ENCODE assay signal across 8 cellular contexts in the genomic region with DNA sequence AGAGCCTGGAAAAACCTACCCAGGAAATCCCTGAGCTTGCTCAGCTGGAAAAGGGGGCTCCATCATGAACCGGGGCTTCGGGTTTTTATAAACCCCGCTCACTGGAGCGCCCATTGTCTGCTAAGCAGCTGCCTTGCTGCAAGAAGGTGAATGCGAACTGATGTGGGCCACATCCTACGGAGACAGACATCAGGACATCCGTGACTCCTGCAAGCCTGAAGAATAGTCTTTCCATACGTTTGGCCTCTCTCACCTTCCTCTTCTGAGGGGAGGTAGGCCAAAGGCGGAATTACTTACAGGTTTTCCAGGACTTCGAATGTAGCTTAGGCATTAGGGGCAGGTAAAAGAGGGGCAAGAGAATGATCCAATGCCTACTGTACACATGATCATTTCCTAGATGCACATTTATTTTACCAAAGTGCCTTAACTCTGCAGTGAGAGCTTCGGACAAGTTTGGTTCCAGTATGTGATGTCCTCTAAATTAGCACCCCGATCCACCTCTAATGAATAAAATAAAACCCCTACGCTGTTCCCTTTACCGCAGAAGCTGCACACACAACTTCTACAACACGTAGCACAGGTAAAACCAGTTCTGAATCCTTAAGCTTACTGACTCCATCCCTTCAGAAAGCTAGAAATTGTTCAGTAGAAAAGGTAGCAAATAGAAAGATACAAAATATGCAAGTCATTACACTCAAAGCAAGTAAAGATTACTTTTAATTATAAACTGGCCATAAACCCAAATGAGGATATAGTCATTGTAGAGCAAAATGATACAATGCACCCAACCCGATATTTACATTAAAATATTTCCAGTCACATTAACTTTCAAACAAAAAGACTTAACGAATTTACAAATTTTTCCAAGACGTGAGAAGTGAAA. TPM values are rescaled to one million over a fixed set of nuclear protein-coding genes. Genes with fewer than 3 reads are reported as not detected.
DNase-seq lines count a peak whose midpoint lies in the region; ATAC-seq and TF ChIP-seq lines count a peak whose summit lies in the region.

No MANE protein-coding gene starts in this region.

- no peaks in the 10 kb centered on the region for H3K27me3 ChIP-seq in kidney epithelial cell (ENCODE audit: control insufficient read depth, insufficient read depth, low read length)

- peaks cover 22% of the 10 kb centered on the region for H3K4me1 Mint-ChIP-seq in activated T-cell treated with anti-CD3 and anti-CD28 coated beads, Interleukin-2, amount 50 U/mL, for 72 hours (ENCODE audit: low read depth)
- H3K4me1 Mint-ChIP-seq in activated T-helper 17 cell treated with anti-CD3 and anti-CD28 coated beads, Interleukin-2, amount 50 U/mL, for 72 hours = peaks cover 4% of the 10 kb centered on the region

- H3K36me3 Mint-ChIP-seq in activated T-cell treated with anti-CD3 and anti-CD28 coated beads, Interleukin-2, amount 50 U/mL, for 72 hours (ENCODE audit: insufficient read depth in 2 of 2) = peaks cover 0 to 3% of the 10 kb centered on the region in 2 donors
- H3K36me3 Mint-ChIP-seq in activated T-helper 17 cell treated with anti-CD3 and anti-CD28 coated beads, Interleukin-2, amount 50 U/mL, for 72 hours (ENCODE audit: low read depth) = peaks cover 55% of the 10 kb centered on the region

- no peak overlapping the region for H3K27ac Mint-ChIP-seq in activated T-cell treated with anti-CD3 and anti-CD28 coated beads, Interleukin-2, amount 50 U/mL, for 72 hours
- H3K27ac Mint-ChIP-seq in activated T-helper 17 cell treated with anti-CD3 and anti-CD28 coated beads, Interleukin-2, amount 50 U/mL, for 72 hours = no peak overlapping the region

- H3K4me3 Mint-ChIP-seq in activated T-cell treated with anti-CD3 and anti-CD28 coated beads, Interleukin-2, amount 50 U/mL, for 72 hours = peak overlapping the region; percentile 78 to 86
- H3K4me3 Mint-ChIP-seq in activated T-helper 17 cell treated with anti-CD3 and anti-CD28 coated beads, Interleukin-2, amount 50 U/mL, for 72 hours = peak overlapping the region; percentile 69

- DNase-seq in activated T-cell treated with anti-CD3 and anti-CD28 coated beads, Interleukin-2, amount 50 U/mL, for 72 hours = no peak
- no peak for DNase-seq in activated T-cell treated with anti-CD3 and anti-CD28 coated beads, Interleukin-2, amount 50 U/mL, for 48 hours
- DNase-seq in kidney epithelial cell (ENCODE audit: low read depth) (no peak), superior temporal gyrus (ENCODE audit: extremely low spot score) (peak; percentile 66), NCI-H82 treated with DMSO at 0.1 percent for 48 hours (lab: John Stamatoyannopoulos, UW; ENCODE audit: unreplicated experiment) (no peak), kidney tubule cell (ENCODE audit: low spot score) (no peak)

- ATAC-seq in activated T-cell treated with anti-CD3 and anti-CD28 coated beads, Interleukin-2, amount 50 U/mL, for 72 hours (replicated peaks in 1 of 2) = no peak
- no peak for ATAC-seq in activated T-helper 17 cell treated with anti-CD3 and anti-CD28 coated beads, Interleukin-2, amount 50 U/mL, for 72 hours (replicated peaks)
- no peak for ATAC-seq in HG02970 (IDR thresholded peaks at IDR 0.05; ENCODE audit: low FRiP score, unreplicated experiment)

- H3K4me3 ChIP-seq in kidney epithelial cell (ENCODE audit: low read depth, low read length) = peak overlapping the region; percentile 57

- H3K9me3 Mint-ChIP-seq in activated T-cell treated with anti-CD3 and anti-CD28 coated beads, Interleukin-2, amount 50 U/mL, for 72 hours = no peaks in the 10 kb centered on the region
- no peaks in the 10 kb centered on the region for H3K9me3 Mint-ChIP-seq in activated T-helper 17 cell treated with anti-CD3 and anti-CD28 coated beads, Interleukin-2, amount 50 U/mL, for 72 hours

- H3K36me3 ChIP-seq in kidney epithelial cell (ENCODE audit: control insufficient read depth, insufficient read depth, low read length) = no peaks in the 10 kb centered on the region

- no peak for TF ChIP-seq CTCF in kidney epithelial cell (IDR thresholded peaks at IDR 0.05; ENCODE audit: insufficient read depth, low read length, poor library complexity, severe bottlenecking)

- peaks cover 41% of the 10 kb centered on the region for H3K27me3 Mint-ChIP-seq in activated T-cell treated with anti-CD3 and anti-CD28 coated beads, Interleukin-2, amount 50 U/mL, for 72 hours (ENCODE audit: low read depth)
- H3K27me3 Mint-ChIP-seq in activated T-helper 17 cell treated with anti-CD3 and anti-CD28 coated beads, Interleukin-2, amount 50 U/mL, for 72 hours = peaks cover 32% of the 10 kb centered on the region

RNA-seq across cellular contexts. Expression of a gene that starts 0.9 kb away (rescaled TPM):
- 1 to 10 TPM; 1.4 to 4.8 TPM for total RNA-seq in activated T-cell treated with anti-CD3 and anti-CD28 coated beads, Interleukin-2, amount 50 U/mL, for 72 hours
- total RNA-seq in activated T-helper 17 cell treated with anti-CD3 and anti-CD28 coated beads, Interleukin-2, amount 50 U/mL, for 72 hours = under 1 TPM; 0.66 to 0.78 TPM
- total RNA-seq in kidney epithelial cell = 63.5 and 65.2 TPM in 2 replicates

RNA-seq across cellular contexts. Expression of a gene that starts 27.7 kb away (rescaled TPM):
- 100 to 1,000 TPM; 169 to 179 TPM for total RNA-seq in activated T-cell treated with anti-CD3 and anti-CD28 coated beads, Interleukin-2, amount 50 U/mL, for 72 hours
- 100 to 1,000 TPM; 106 to 198 TPM for total RNA-seq in activated T-helper 17 cell treated with anti-CD3 and anti-CD28 coated beads, Interleukin-2, amount 50 U/mL, for 72 hours
- 65.7 and 73.7 TPM in 2 replicates for total RNA-seq in kidney epithelial cell

Comparison
In these comparisons a context has a peak if more than half of its experiments do, and no peak if none do; other contexts are left out.
1. RNA of a gene that starts 0.9 kb away (total RNA-seq): 63.5 to 65.2 TPM in kidney epithelial cell; 1.4 to 4.8 TPM in activated T-cell treated with anti-CD3 and anti-CD28 coated beads, Interleukin-2, amount 50 U/mL, for 72 hours and 0.66 to 0.78 TPM in activated T-helper 17 cell treated with anti-CD3 and anti-CD28 coated beads, Interleukin-2, amount 50 U/mL, for 72 hours; every median in the first group is over 10 times any median in the second.